22 cellular contexts compared by ENCODE assay signal in genomic region chr7:120933475-120933874, GRCh38.
"Had no signal": no experiment of that assay in that cellular context is flagged by ENCODE, and none has a peak within 500 bp of the region (broad histone marks: within the 10 kb centered on the region; RNA-seq: fewer than 3 reads in every experiment).

No MANE protein-coding gene starts in this region.

- H3K4me1 ChIP-seq: breast epithelium, lower lobe of right lung, tibial nerve, vagina had no signal

- H3K4me3 ChIP-seq: breast epithelium, lower lobe of right lung, tibial nerve, vagina had no signal

- H3K27ac Mint-ChIP-seq: activated B cell treated with CpG ODN at 0.5 μM for 24 hours; activated CD4-positive, alpha-beta T cell treated with anti-CD3 and anti-CD28 coated beads, Interleukin-2, amount 10 ng/mL, durations not matched to agents 7 days and 5 days; activated naive CD8-positive, alpha-beta T cell treated with anti-CD3 and anti-CD28 coated beads, Interleukin-2, amount 50 U/mL, for 24 hours; dendritic cell treated with granulocyte-macrophage colony-stimulating factor and Interleukin-4, amounts not matched to agents 40 ng/mL and 50 ng/mL, for 4 days; effector memory CD8-positive, alpha-beta T cell; immature natural killer cell; stimulated activated memory B cell treated with anti-CD40 and anti-IgM and Interleukin-4, amounts not matched to agents 10 μg/mL and 1 μg/mL and 100 μg/mL, for 72 hours had no signal

- H3K4me3 Mint-ChIP-seq: activated B cell treated with CpG ODN at 0.5 μM for 24 hours; activated CD4-positive, alpha-beta T cell treated with anti-CD3 and anti-CD28 coated beads, Interleukin-2, amount 10 ng/mL, durations not matched to agents 7 days and 5 days; activated naive CD8-positive, alpha-beta T cell treated with anti-CD3 and anti-CD28 coated beads, Interleukin-2, amount 50 U/mL, for 24 hours; dendritic cell treated with granulocyte-macrophage colony-stimulating factor and Interleukin-4, amounts not matched to agents 40 ng/mL and 50 ng/mL, for 4 days; effector memory CD8-positive, alpha-beta T cell; immature natural killer cell; neural crest cell; stimulated activated memory B cell treated with anti-CD40 and anti-IgM and Interleukin-4, amounts not matched to agents 10 μg/mL and 1 μg/mL and 100 μg/mL, for 72 hours had no signal

- H3K36me3 ChIP-seq: breast epithelium, lower lobe of right lung, tibial nerve, vagina had no signal

- H3K27me3 ChIP-seq: breast epithelium, tibial nerve, vagina had no signal

- H3K27ac ChIP-seq: breast epithelium, epithelial cell of prostate, lower lobe of right lung, tibial nerve, vagina had no signal

- H3K9me3 ChIP-seq: breast epithelium, lower lobe of right lung, tibial nerve, vagina had no signal

- ATAC-seq: activated naive CD8-positive, alpha-beta T cell treated with anti-CD3 and anti-CD28 coated beads, Interleukin-2, amount 50 U/mL, for 24 hours; effector memory CD8-positive, alpha-beta T cell; lower lobe of right lung; sciatic nerve; stimulated activated memory B cell treated with anti-CD40 and anti-IgM and Interleukin-4, amounts not matched to agents 10 μg/mL and 1 μg/mL and 100 μg/mL, for 72 hours had no signal

- H3K27me3 Mint-ChIP-seq: dendritic cell treated with granulocyte-macrophage colony-stimulating factor and Interleukin-4, amounts not matched to agents 40 ng/mL and 50 ng/mL, for 4 days had no signal

- H3K4me1 Mint-ChIP-seq: activated B cell treated with CpG ODN at 0.5 μM for 24 hours; activated CD4-positive, alpha-beta T cell treated with anti-CD3 and anti-CD28 coated beads, Interleukin-2, amount 10 ng/mL, durations not matched to agents 7 days and 5 days; activated naive CD8-positive, alpha-beta T cell treated with anti-CD3 and anti-CD28 coated beads, Interleukin-2, amount 50 U/mL, for 24 hours; immature natural killer cell; neural crest cell; stimulated activated memory B cell treated with anti-CD40 and anti-IgM and Interleukin-4, amounts not matched to agents 10 μg/mL and 1 μg/mL and 100 μg/mL, for 72 hours had no signal

- FAIRE-seq: TTC549 had no signal

- H3K9me3 Mint-ChIP-seq: activated B cell treated with CpG ODN at 0.5 μM for 24 hours; activated CD4-positive, alpha-beta T cell treated with anti-CD3 and anti-CD28 coated beads, Interleukin-2, amount 10 ng/mL, durations not matched to agents 7 days and 5 days; activated naive CD8-positive, alpha-beta T cell treated with anti-CD3 and anti-CD28 coated beads, Interleukin-2, amount 50 U/mL, for 24 hours; dendritic cell treated with granulocyte-macrophage colony-stimulating factor and Interleukin-4, amounts not matched to agents 40 ng/mL and 50 ng/mL, for 4 days; effector memory CD8-positive, alpha-beta T cell; immature natural killer cell; neural crest cell; stimulated activated memory B cell treated with anti-CD40 and anti-IgM and Interleukin-4, amounts not matched to agents 10 μg/mL and 1 μg/mL and 100 μg/mL, for 72 hours had no signal

- DNase-seq: activated B cell treated with CpG ODN at 0.5 μM for 24 hours; activated CD4-positive, alpha-beta T cell treated with anti-CD3 and anti-CD28 coated beads, Interleukin-2, amount 10 ng/mL, durations not matched to agents 7 days and 5 days; activated CD8-positive, alpha-beta memory T cell treated with anti-CD3 and anti-CD28 coated beads for 24 hours; activated naive CD4-positive, alpha-beta T cell; activated naive CD8-positive, alpha-beta T cell treated with anti-CD3 and anti-CD28 coated beads, Interleukin-2, amount 50 U/mL, for 24 hours; aorta; cerebellar nuclear complex; effector memory CD8-positive, alpha-beta T cell; head of caudate nucleus; immature natural killer cell; lower lobe of right lung; midbrain; substantia nigra had no signal

- H3K36me3 Mint-ChIP-seq: immature natural killer cell; stimulated activated memory B cell treated with anti-CD40 and anti-IgM and Interleukin-4, amounts not matched to agents 10 μg/mL and 1 μg/mL and 100 μg/mL, for 72 hours had no signal
